7 cellular contexts compared by ENCODE assay signal in genomic region chr2:210523650-210524289, GRCh38.
"Had no signal": no experiment of that assay in that cellular context is flagged by ENCODE, and none has a peak within 500 bp of the region (broad histone marks: within the 10 kb centered on the region; RNA-seq: fewer than 3 reads in every experiment).

No MANE protein-coding gene starts in this region.

- H3K4me3 ChIP-seq: GM23338, K562 had no signal

- DNase-seq: H9, HCEC 1CT, IMR-90, KG1 had no signal

- H3K27ac ChIP-seq: HL-60 had no signal

- ATAC-seq: GM23338, K562 had no signal
